In the genomic region with DNA sequence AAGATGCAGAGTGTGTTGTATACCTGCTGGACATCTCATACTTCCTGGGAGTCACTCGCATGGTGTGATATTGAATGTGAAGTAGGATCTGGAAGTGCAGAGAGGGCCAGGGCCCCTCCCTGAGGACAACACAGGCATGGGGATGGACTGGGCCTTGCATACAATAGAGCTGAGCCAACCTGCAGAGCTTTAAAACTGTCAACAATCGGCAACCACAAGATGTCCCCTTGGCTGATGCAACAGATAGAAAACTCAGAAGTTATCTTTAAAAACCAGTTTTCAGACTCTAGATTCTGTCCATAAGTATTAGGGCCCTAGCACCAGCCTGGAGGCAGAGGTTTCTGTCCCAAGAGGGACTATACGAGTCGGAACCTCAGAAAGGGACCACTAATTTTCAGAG, we compare ENCODE assay signal across 21 cellular contexts. TPM values are rescaled to one million over a fixed set of nuclear protein-coding genes. Genes with fewer than 3 reads are reported as not detected.
DNase-seq lines count a peak whose midpoint lies in the region; ATAC-seq, FAIRE-seq and TF ChIP-seq lines count a peak whose summit lies in the region.
"Had no signal": no experiment of that assay in that cellular context is flagged by ENCODE, and none has a peak within 500 bp of the region (broad histone marks: within the 10 kb centered on the region; RNA-seq: fewer than 3 reads in every experiment).

No MANE protein-coding gene starts in this region.

- TF ChIP-seq EP300 in HepG2 (IDR thresholded peaks at IDR 0.05; ENCODE audit: low read depth in 2 of 2, low read length in 2 of 2) (no peak), HepG2 (CRISPR knock-in tag; IDR thresholded peaks at IDR 0.05; ENCODE audit: borderline replicate concordance) (no peak)

- no peak overlapping the region for H2AFZ ChIP-seq in HepG2 (ENCODE audit: low read length)
- no peak overlapping the region for H2AFZ ChIP-seq in PC-9
- H2AFZ ChIP-seq: GM23338 had no signal

- BruUV-seq in HepG2 (replicated peaks; lab: Mats Ljungman, UMichigan) (no TSS peak), PC-9 (replicated peaks; lab: Mats Ljungman, UMichigan) (no TSS peak)

- ATAC-seq in HepG2 (peak; percentile 21), right lobe of liver (no peak)
- ATAC-seq: GM23338 had no signal

- no peaks in the 10 kb centered on the region; the same call in 1 of the 2 replicates for H3K9me2 ChIP-seq in PC-9 (ENCODE audit: insufficient read depth)

- POLR2A ChIA-PET in HepG2 (lab: Yijun Ruan, JAX) (interaction anchor here (1.2 to 2.4 kb wide), 10 partner anchors 9 to 24 kb away, joined by 4 to 35 read pairs (median 6); partner anchors contain the start of gene EVA1A), RWPE1 (lab: Yijun Ruan, JAX; ENCODE audit: low non-redundant PET) (no interaction called here), PC-9 (lab: Charles Lee; ENCODE audit: unreplicated experiment) (no interaction called here)

- CTCF ChIA-PET in HepG2 (lab: Yijun Ruan, JAX; ENCODE audit: low intra/inter-chr PET ratio, low total read pairs) (no interaction called here), RWPE1 (lab: Yijun Ruan, JAX) (no interaction called here), PC-9 (lab: Charles Lee) (no interaction called here)

- intact Hi-C loops in HepG2 (cut with micrococcal nuclease; ENCODE audit: unreplicated experiment) (no loop called here), right lobe of liver (cut with DNase I) (no loop called here), PC-9 (cut with micrococcal nuclease; ENCODE audit: unreplicated experiment) (no loop called here)

- H3K27ac ChIP-seq in HepG2 (ENCODE audit: extremely low read length, insufficient read depth, low read length), result no peak overlapping the region
- H3K27ac ChIP-seq in right lobe of liver, result no peak overlapping the region
- no peak overlapping the region for H3K27ac ChIP-seq in RWPE1
- H3K27ac ChIP-seq in PC-9, result no peak overlapping the region
- H3K27ac ChIP-seq: C4-2B, SJSA1 had no signal

- WGBS in HepG2 (ENCODE audit: low lambda C conversion rate), result 98% methylated on average over 4 of the region's 4 CpGs
- WGBS in right lobe of liver (ENCODE audit: insufficient coverage, low coverage, low lambda C conversion rate, missing lambda C conversion rate), result 95% methylated on average over 3 of the region's 4 CpGs

- no peak for DNase-seq in HepG2 (ENCODE audit: low spot score)
- DNase-seq in right lobe of liver, result no peak
- peak; percentile 28 for DNase-seq in adipocyte (ENCODE audit: low read depth)
- peak; percentile 49 for DNase-seq in fibroblast of the conjunctiva (ENCODE audit: low read depth)
- no peak for DNase-seq in RWPE1 (ENCODE audit: low spot score)
- no peak for DNase-seq in NCI-H748 (lab: John Stamatoyannopoulos, UW; ENCODE audit: unreplicated experiment)
- no peak for DNase-seq in PC-9
- DNase-seq: 8988T, HCEC 1CT, NCI-H1105, NCI-H146, NCI-H2029, NCI-H2227 treated with DMSO at 0.1 percent for 48 hours, NCI-H510A, NCI-H748 treated with DMSO at 0.1 percent for 48 hours had no signal

- H3K9me3 ChIP-seq in HepG2 (ENCODE audit: low read length) (peaks cover 7% of the 10 kb centered on the region; the same call in 1 of the 2 replicates), right lobe of liver (no peaks in the 10 kb centered on the region), adipocyte (ENCODE audit: control insufficient read depth, low read length) (no peaks in the 10 kb centered on the region), PC-9 (ENCODE audit: insufficient read depth, low read depth) (no peaks in the 10 kb centered on the region)

- FAIRE-seq in HepG2 (lab: Jason Lieb, UNC), result no peak
- FAIRE-seq: GM12891, RCC 7860 had no signal

- peaks cover 13% of the 10 kb centered on the region; the same call in 1 of the 2 replicates for H4K20me1 ChIP-seq in HepG2 (ENCODE audit: insufficient read depth, low read length)
- H4K20me1 ChIP-seq in PC-9 (ENCODE audit: insufficient read depth), result no peaks in the 10 kb centered on the region

- H3K36me3 ChIP-seq in HepG2 (replicated peaks in 1 of 2; ENCODE audit: control insufficient read depth in 1 of 2, insufficient read depth in 2 of 2, low read length in 2 of 2), result peaks cover 30 to 83% of the 10 kb centered on the region in 2 experiments
- H3K36me3 ChIP-seq in right lobe of liver, result no peaks in the 10 kb centered on the region
- no peaks in the 10 kb centered on the region for H3K36me3 ChIP-seq in adipocyte (ENCODE audit: control insufficient read depth, insufficient read depth, low read length, severe bottlenecking)
- no peaks in the 10 kb centered on the region for H3K36me3 ChIP-seq in PC-9 (ENCODE audit: low read depth)

- in situ Hi-C loops in HepG2 (cut with HindIII; ENCODE audit: extremely low pct_ligation_motif_present, low pct_unique_long_range_greater_than_20kb), result no loop called here

- TF ChIP-seq CTCF in HepG2 (CRISPR knock-in tag; IDR thresholded peaks at IDR 0.05) (no peak), right lobe of liver (IDR thresholded peaks at IDR 0.05) (no peak), RWPE1 (conservative IDR thresholded peaks at IDR 0.05; ENCODE audit: low read depth) (no peak), PC-9 (conservative IDR thresholded peaks at IDR 0.05) (no peak)

- H3F3A ChIP-seq in PC-9 (ENCODE audit: insufficient read depth, low read depth), result no peaks in the 10 kb centered on the region

- no peak for TF ChIP-seq RAD21 in HepG2 (CRISPR knock-in tag; IDR thresholded peaks at IDR 0.05)

- H3K4me1 ChIP-seq in HepG2 (ENCODE audit: insufficient read depth, low read length) (peaks cover 85% of the 10 kb centered on the region), right lobe of liver (no peaks in the 10 kb centered on the region), adipocyte (ENCODE audit: control insufficient read depth, insufficient read depth, low read length) (no peaks in the 10 kb centered on the region), PC-9 (replicated peaks; ENCODE audit: insufficient read depth) (no peaks in the 10 kb centered on the region)
- H3K4me1 ChIP-seq: SJSA1 had no signal

- no peak overlapping the region for H3K4me3 ChIP-seq in HepG2 (replicated peaks in 1 of 3; ENCODE audit: insufficient read depth in 1 of 3, low read depth in 2 of 3, low read length in 3 of 3)
- H3K4me3 ChIP-seq in right lobe of liver, result no peak overlapping the region
- no peak overlapping the region for H3K4me3 ChIP-seq in adipocyte (ENCODE audit: low read length)
- H3K4me3 ChIP-seq in PC-9, result no peak overlapping the region
- H3K4me3 ChIP-seq: GM23338, SJSA1 had no signal

- H3K4me2 ChIP-seq in HepG2 (ENCODE audit: low read depth, low read length) (no peak overlapping the region), PC-9 (no peak overlapping the region)
- H3K4me2 ChIP-seq: GM23338 had no signal

- no peak overlapping the region for H3K9ac ChIP-seq in HepG2 (ENCODE audit: insufficient read depth, low read depth, low read length)
- no peak overlapping the region for H3K9ac ChIP-seq in adipocyte (ENCODE audit: low read length)

- TF ChIP-seq POLR2A in HepG2 (IDR thresholded peaks at IDR 0.05; ENCODE audit: insufficient read depth in 1 of 2, low read depth in 2 of 2, low read length in 2 of 2) (no peak), right lobe of liver (IDR thresholded peaks at IDR 0.05) (no peak)

- H3K27me3 ChIP-seq in HepG2 (ENCODE audit: control insufficient read depth in 1 of 2, insufficient read depth in 2 of 2, low read length in 2 of 2) (no peaks in the 10 kb centered on the region), right lobe of liver (no peaks in the 10 kb centered on the region), adipocyte (replicated peaks; ENCODE audit: control insufficient read depth, insufficient read depth, low read length) (no peaks in the 10 kb centered on the region), PC-9 (ENCODE audit: insufficient read depth, low read depth) (no peaks in the 10 kb centered on the region)
- H3K27me3 ChIP-seq: SJSA1 had no signal

- peaks cover 99% of the 10 kb centered on the region for H3K79me2 ChIP-seq in HepG2 (ENCODE audit: insufficient read depth, low read length)
- no peaks in the 10 kb centered on the region for H3K79me2 ChIP-seq in PC-9 (ENCODE audit: low read depth)

TF ChIP-seq in HepG2, 621 proteins besides CTCF, POLR2A, EP300 and RAD21 (continues in another document):
- TF ChIP-seq ATF4 (CRISPR knock-in tag; IDR thresholded peaks at IDR 0.05) (peak in 1 of 2 experiments; percentile 91; a peak in 2 of 4 replicates), MBD4 (IDR thresholded peaks at IDR 0.05; ENCODE audit: borderline replicate concordance, low read length) (no peak), KLF16 (CRISPR knock-in tag; IDR thresholded peaks at IDR 0.05) (no peak)

RNA-seq across cellular contexts. Expression of gene EVA1A, which starts 19.7 kb away (rescaled TPM):
- total RNA-seq in HepG2 (2016; rRNA removed; fragmentation: Illumina TruSeq; extraction: Trizol) (55.9 and 57.8 TPM in 2 replicates), right lobe of liver (100 to 1,000 TPM in 2 of 6 experiments, 10 to 100 TPM in 4; 30.6 to 125 (median 74.5) TPM), PC-9 (2021) (10.8 and 18.2 TPM in 2 replicates)
- 25.1 and 29.0 TPM in 2 replicates for total RNA-seq in HepG2 (2016; cell fraction: cytosol; rRNA removed; fragmentation: Illumina TruSeq; extraction: Trizol; ENCODE audit: low read depth)
- 52.7 and 57.5 TPM in 2 replicates for total RNA-seq in HepG2 (2016; cell fraction: insoluble cytoplasmic fraction; rRNA removed; fragmentation: Illumina TruSeq; extraction: Trizol)
- 48.2 and 58.4 TPM in 2 replicates for total RNA-seq in HepG2 (2016; cell fraction: membrane; rRNA removed; fragmentation: Illumina TruSeq; extraction: Trizol)
- total RNA-seq in HepG2 (2016; cell fraction: nucleus; rRNA removed; fragmentation: Illumina TruSeq; extraction: Trizol), result 46.1 and 58.2 TPM in 2 replicates
- 57.5 and 65.4 TPM in 2 replicates for polyA plus RNA-seq in HepG2 (2011; rRNA removed)
- 53.6 and 68.8 TPM in 2 replicates for polyA plus RNA-seq in HepG2 (2011; cell fraction: cytosol; rRNA removed)
- 77.6 and 80.4 TPM in 2 replicates for polyA plus RNA-seq in HepG2 (2011; cell fraction: nucleus; rRNA removed)
- 44.8 and 48.8 TPM in 2 replicates for polyA plus RNA-seq in HepG2 (2012)
- polyA plus RNA-seq in HepG2 (2016; cell fraction: cytosol; fragmentation: Illumina TruSeq; extraction: Trizol; ENCODE audit: low read depth), result 23.6 and 36.8 TPM in 2 replicates
- 46.2 and 49.2 TPM in 2 replicates for polyA plus RNA-seq in HepG2 (2016; cell fraction: insoluble cytoplasmic fraction; fragmentation: Illumina TruSeq; extraction: Trizol; ENCODE audit: low read depth)
- 37.8 and 44.2 TPM in 2 replicates for polyA plus RNA-seq in HepG2 (2016; cell fraction: membrane; fragmentation: Illumina TruSeq; extraction: Trizol; ENCODE audit: low read depth)
- 60.9 and 62.0 TPM in 2 replicates for polyA plus RNA-seq in HepG2 (2016; cell fraction: nucleus; fragmentation: Illumina TruSeq; extraction: Trizol; ENCODE audit: insufficient read depth, low read depth)
- polyA minus RNA-seq in HepG2 (2011; rRNA and poly(A)+ RNA removed; ENCODE audit: low replicate concordance), result 186 TPM in 1 of 2 replicates, not detected in the other
- polyA minus RNA-seq in HepG2 (2011; cell fraction: cytosol; rRNA and poly(A)+ RNA removed), result 51.4 TPM in 2 replicates
- polyA minus RNA-seq in HepG2 (2011; cell fraction: nucleus; rRNA and poly(A)+ RNA removed), result 70.1 and 71.3 TPM in 2 replicates
- polyA plus RNA-seq: IgD-negative memory B cell had no signal

Comparison
In these comparisons a context has a peak if more than half of its experiments do, and no peak if none do; other contexts are left out.
1. DNase-seq: peak in adipocyte (single experiment) and fibroblast of the conjunctiva (single experiment); none in HepG2 (single experiment), right lobe of liver (0 of 3), RWPE1 (single experiment), NCI-H748 (single experiment) and PC-9 (0 of 2).